In the genomic region with DNA sequence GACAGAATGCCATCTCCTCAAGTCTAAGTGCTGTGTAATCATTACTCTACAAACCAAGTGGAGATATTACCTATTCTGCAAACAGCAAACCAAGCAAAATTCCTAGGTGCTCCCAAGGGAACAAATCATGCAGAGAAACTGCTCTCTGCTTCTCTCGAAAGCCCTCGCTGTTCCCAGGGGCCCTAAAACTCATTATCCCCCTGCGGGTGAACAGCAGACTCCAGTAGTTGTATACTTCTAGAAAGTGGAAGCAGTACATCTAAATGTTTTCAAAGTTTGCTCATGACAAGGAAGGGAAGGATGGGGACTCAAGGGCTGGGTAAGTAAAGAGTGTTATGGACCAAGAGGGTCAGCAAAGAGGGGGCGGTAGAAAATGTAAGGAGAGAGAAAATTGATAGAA, we compare ENCODE assay signal across 19 cellular contexts. TPM values are rescaled to one million over a fixed set of nuclear protein-coding genes. Genes with fewer than 3 reads are reported as not detected.
DNase-seq lines count a peak whose midpoint lies in the region; ATAC-seq and TF ChIP-seq lines count a peak whose summit lies in the region.
"Had no signal": no experiment of that assay in that cellular context is flagged by ENCODE, and none has a peak within 500 bp of the region (broad histone marks: within the 10 kb centered on the region; RNA-seq: fewer than 3 reads in every experiment).

No MANE protein-coding gene starts in this region.

- H3K4me3 ChIP-seq in A673 (ENCODE audit: low read depth, low read length, poor library complexity, severe bottlenecking) (no peak overlapping the region), DND-41 (ENCODE audit: low read depth in 1 of 2, low read length in 2 of 2) (peak overlapping the region in 1 of 2 experiments; percentile 62; a peak in 2 of 4 replicates)
- H3K4me3 ChIP-seq: GM23338 had no signal

- CTCF ChIA-PET in A673 (lab: Charles Lee), result no interaction called here

- H2AFZ ChIP-seq in DND-41 (ENCODE audit: low read depth, low read length), result no peak overlapping the region
- H2AFZ ChIP-seq: GM23338 had no signal

- POLR2A ChIA-PET in A673 (lab: Charles Lee; ENCODE audit: low non-redundant PET), result no interaction called here

- no peak overlapping the region for H3K27ac Mint-ChIP-seq in glutamatergic neuron (ENCODE audit: unreplicated experiment)
- H3K27ac Mint-ChIP-seq in stimulated activated memory B cell treated with anti-CD40 and anti-IgM and Interleukin-4, amounts not matched to agents 10 μg/mL and 1 μg/mL and 100 μg/mL, for 72 hours, result no peak overlapping the region
- H3K27ac Mint-ChIP-seq: B cell; CD4-positive, alpha-beta T cell; GM23338 had no signal

- H3K27me3 ChIP-seq in A673 (replicated peaks; ENCODE audit: insufficient read depth, low read depth, low read length, poor library complexity), result no peaks in the 10 kb centered on the region
- H3K27me3 ChIP-seq in DND-41 (ENCODE audit: insufficient read depth, low read length, poor library complexity), result no peaks in the 10 kb centered on the region

- no peaks in the 10 kb centered on the region for H3K9me3 ChIP-seq in A673 (ENCODE audit: low read depth, low read length, poor library complexity, severe bottlenecking)
- H3K9me3 ChIP-seq in DND-41 (ENCODE audit: insufficient read depth, low read length, severe bottlenecking), result no peaks in the 10 kb centered on the region
- H3K9me3 ChIP-seq: Caco-2 had no signal

- TF ChIP-seq CTCF in A673 (conservative IDR thresholded peaks at IDR 0.05; ENCODE audit: low read depth, low read length) (no peak), DND-41 (IDR thresholded peaks at IDR 0.05; ENCODE audit: borderline replicate concordance, extremely low read depth, low read length, poor library complexity, severe bottlenecking) (no peak), glutamatergic neuron (IDR thresholded peaks at IDR 0.05; ENCODE audit: partially characterized antibody, unreplicated experiment) (no peak)

- peaks cover 90% of the 10 kb centered on the region for H3K79me2 ChIP-seq in DND-41 (ENCODE audit: insufficient read depth, low read length)

- H3K36me3 Mint-ChIP-seq in glutamatergic neuron (ENCODE audit: unreplicated experiment), result no peaks in the 10 kb centered on the region
- no peaks in the 10 kb centered on the region for H3K36me3 Mint-ChIP-seq in stimulated activated memory B cell treated with anti-CD40 and anti-IgM and Interleukin-4, amounts not matched to agents 10 μg/mL and 1 μg/mL and 100 μg/mL, for 72 hours

- H3K36me3 ChIP-seq in A673 (ENCODE audit: insufficient read depth, low read length, poor library complexity, severe bottlenecking), result no peaks in the 10 kb centered on the region
- peaks cover 35% of the 10 kb centered on the region for H3K36me3 ChIP-seq in DND-41 (ENCODE audit: insufficient read depth, low read length)

- H3K27me3 Mint-ChIP-seq in glutamatergic neuron (ENCODE audit: unreplicated experiment), result peaks cover 2% of the 10 kb centered on the region
- H3K27me3 Mint-ChIP-seq in stimulated activated memory B cell treated with anti-CD40 and anti-IgM and Interleukin-4, amounts not matched to agents 10 μg/mL and 1 μg/mL and 100 μg/mL, for 72 hours, result peaks cover 17% of the 10 kb centered on the region

- peak overlapping the region; percentile 73 for H3K9ac ChIP-seq in DND-41 (ENCODE audit: low read depth, low read length)

- peaks cover 27% of the 10 kb centered on the region for H3K4me1 Mint-ChIP-seq in glutamatergic neuron (ENCODE audit: low read depth, unreplicated experiment)
- H3K4me1 Mint-ChIP-seq in stimulated activated memory B cell treated with anti-CD40 and anti-IgM and Interleukin-4, amounts not matched to agents 10 μg/mL and 1 μg/mL and 100 μg/mL, for 72 hours, result peaks cover 25% of the 10 kb centered on the region

- intact Hi-C loops in A673 (cut with micrococcal nuclease; ENCODE audit: unreplicated experiment), result no loop called here

- H3K4me1 ChIP-seq in A673 (ENCODE audit: insufficient read depth, low read length, poor library complexity, severe bottlenecking) (no peaks in the 10 kb centered on the region), DND-41 (ENCODE audit: insufficient read depth, low read length) (peaks cover 52% of the 10 kb centered on the region)
- H3K4me1 ChIP-seq: Caco-2 had no signal

- ATAC-seq in DND-41 (ENCODE audit: insufficient read depth, low read depth), result no peak
- peak; percentile 27 for ATAC-seq in stimulated activated memory B cell treated with anti-CD40 and anti-IgM and Interleukin-4, amounts not matched to agents 10 μg/mL and 1 μg/mL and 100 μg/mL, for 72 hours
- ATAC-seq in HG02571 (IDR thresholded peaks at IDR 0.05; ENCODE audit: unreplicated experiment), result no peak
- no peak for ATAC-seq in activated CD4-positive, CD25-positive, alpha-beta regulatory T cell treated with anti-CD3 and anti-CD28 coated beads, Interleukin-2, amount 50 U/mL, for 24 hours
- ATAC-seq: GM23338 had no signal

- peak overlapping the region; percentile 5 for H3K4me3 Mint-ChIP-seq in glutamatergic neuron (ENCODE audit: unreplicated experiment)
- H3K4me3 Mint-ChIP-seq in stimulated activated memory B cell treated with anti-CD40 and anti-IgM and Interleukin-4, amounts not matched to agents 10 μg/mL and 1 μg/mL and 100 μg/mL, for 72 hours, result no peak overlapping the region
- H3K4me3 Mint-ChIP-seq: B cell; CD4-positive, alpha-beta T cell; GM23338; IgD-negative memory B cell had no signal

- peak overlapping the region; percentile 60 for H3K4me2 ChIP-seq in DND-41 (ENCODE audit: insufficient read depth, low read length)
- H3K4me2 ChIP-seq: GM23338 had no signal

- no TSS peak for BruUV-seq in A673 (replicated peaks; lab: Mats Ljungman, UMichigan)

- H4K20me1 ChIP-seq in DND-41 (ENCODE audit: insufficient read depth, low read length), result no peaks in the 10 kb centered on the region

- peaks cover 2% of the 10 kb centered on the region for H3K9me3 Mint-ChIP-seq in glutamatergic neuron (ENCODE audit: unreplicated experiment)
- H3K9me3 Mint-ChIP-seq in stimulated activated memory B cell treated with anti-CD40 and anti-IgM and Interleukin-4, amounts not matched to agents 10 μg/mL and 1 μg/mL and 100 μg/mL, for 72 hours, result no peaks in the 10 kb centered on the region
- H3K9me3 Mint-ChIP-seq: CD4-positive, alpha-beta T cell; GM23338 had no signal

- DNase-seq in A673 (ENCODE audit: low spot score) (peak; percentile 41), DND-41 (no peak), glutamatergic neuron (no peak), HuH-7 (ENCODE audit: low spot score) (no peak), DMS 273 treated with DMSO at 0.1 percent for 48 hours (lab: John Stamatoyannopoulos, UW) (no peak)
- DNase-seq: 8988T; Caco-2; CD4-positive, alpha-beta T cell; DMS153; DMS79; GF-D8; HCEC 1CT had no signal

- H3K27ac ChIP-seq in A673 (ENCODE audit: low read depth, low read length, poor library complexity, severe bottlenecking) (no peak overlapping the region), DND-41 (ENCODE audit: low read length) (peak overlapping the region; percentile 89)
- H3K27ac ChIP-seq: C4-2B had no signal

RNA-seq across cellular contexts. Expression of gene DLEU7, which starts 3.2 kb away (rescaled TPM):
- total RNA-seq in A673 (2021), result not detected in 2 replicates
- total RNA-seq in glutamatergic neuron (ENCODE audit: unreplicated experiment), result 2.3 TPM
- total RNA-seq: Caco-2; CD4-positive, alpha-beta T cell had no signal
